8 cellular contexts compared by ENCODE assay signal in the genomic region with DNA sequence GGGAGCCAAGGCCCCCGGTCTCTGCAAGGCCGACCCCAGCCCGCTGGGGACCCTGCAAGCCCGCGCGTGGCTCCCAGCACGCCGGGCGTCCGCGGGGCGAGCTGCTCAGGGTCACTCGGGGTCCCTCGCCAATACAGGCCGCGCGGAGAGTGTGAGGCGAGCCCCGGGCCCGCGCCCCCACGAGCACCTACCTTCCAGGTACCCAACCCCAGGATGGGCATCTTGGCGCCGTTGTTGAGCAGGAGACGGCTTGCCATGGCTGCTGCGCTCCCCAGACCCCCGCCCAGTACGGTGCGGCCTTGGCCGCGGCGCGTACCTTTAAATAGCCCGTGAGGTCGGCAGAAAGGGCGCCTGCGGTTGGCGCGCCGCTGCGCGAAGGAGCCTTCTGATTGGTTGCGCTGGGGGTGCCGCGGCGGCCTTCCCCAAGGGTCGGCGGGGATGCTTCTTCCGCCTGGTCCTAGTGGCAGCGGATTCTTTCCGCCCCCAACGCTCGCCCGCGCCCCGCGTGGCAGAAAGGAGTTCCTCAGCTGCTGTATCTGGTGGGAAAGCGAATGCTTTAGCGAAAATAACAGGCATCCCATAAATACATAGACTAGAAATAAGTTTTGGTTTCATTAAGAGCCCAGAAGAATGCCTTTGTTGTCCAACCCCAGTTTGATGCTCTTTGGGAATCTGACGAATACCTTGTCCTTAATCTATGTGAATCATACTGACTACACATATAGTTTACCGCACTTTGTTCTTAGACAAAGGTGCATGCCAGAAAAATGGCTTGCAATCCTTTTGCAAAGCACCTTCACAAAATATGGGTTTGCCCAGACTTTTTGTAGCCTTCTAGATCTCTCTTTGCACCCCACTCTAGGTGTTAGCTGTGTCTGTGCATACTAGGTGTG. TPM values are rescaled to one million over a fixed set of nuclear protein-coding genes. Genes with fewer than 3 reads are reported as not detected.
A peak's percentile ranks its signal among the peaks of the same experiment; 100 is the strongest.
DNase-seq lines count a peak whose midpoint lies in the region; FAIRE-seq and TF ChIP-seq lines count a peak whose summit lies in the region.

Gene AKR1B1 (minus strand): TSS at position 295 of the 893 bp plus-strand sequence. CDS start 38 bp downstream, at position 257.

- H3K36me3 ChIP-seq in OCI-LY1 (ENCODE audit: insufficient read depth, low read length): peaks cover 12% of the 10 kb centered on the region
- H3K36me3 ChIP-seq in esophagus (ENCODE audit: control insufficient read depth in 2 of 2, insufficient read depth in 2 of 2, low read length in 1 of 2): no peaks in the 10 kb centered on the region
- H3K36me3 ChIP-seq in mucosa of stomach (ENCODE audit: control insufficient read depth, insufficient read depth, low read length): no peaks in the 10 kb centered on the region

- H3K79me2 ChIP-seq in OCI-LY1 (ENCODE audit: insufficient read depth, low read length): no peaks in the 10 kb centered on the region

- peaks cover 31% of the 10 kb centered on the region for H3K4me1 ChIP-seq in OCI-LY1 (ENCODE audit: insufficient read depth, low read length, severe bottlenecking)
- H3K4me1 ChIP-seq in esophagus (ENCODE audit: control insufficient read depth in 2 of 2, insufficient read depth in 2 of 2, low read length in 1 of 2): peaks cover 0 to 5% of the 10 kb centered on the region in 2 donors
- peaks cover 5% of the 10 kb centered on the region for H3K4me1 ChIP-seq in mucosa of stomach (ENCODE audit: control insufficient read depth, insufficient read depth, low read length)

- peak; percentile 88 for DNase-seq in COR-L47 (lab: John Stamatoyannopoulos, UW)
- peak; percentile 96 for DNase-seq in GM20000 (ENCODE audit: low spot score)
- peak; percentile 90 for DNase-seq in HTR-8/SVneo (ENCODE audit: insufficient read length, low spot score)
- peak; percentile 91 for DNase-seq in activated T-cell treated with anti-CD3 and anti-CD28 coated beads, Interleukin-2, amount 50 U/mL, for 24 hours
- peak; percentile 70 for DNase-seq in stimulated activated CD8-positive, alpha-beta memory T cell treated with anti-CD3 and anti-CD28 coated beads, Interleukin-7, amount 100 ng/mL, for 24 hours (ENCODE audit: low read depth)

- no peak for FAIRE-seq in HTR-8/SVneo (lab: Jason Lieb, UNC)

- WGBS in esophagus, 2 donors: 1% methylated on average over 50 to 61 of the region's 61 CpGs

- H3K27me3 ChIP-seq in OCI-LY1 (ENCODE audit: insufficient read depth, low read length) (no peaks in the 10 kb centered on the region), esophagus (ENCODE audit: control insufficient read depth in 1 of 2, insufficient read depth in 2 of 2, low read length in 2 of 2) (no peaks in the 10 kb centered on the region), mucosa of stomach (ENCODE audit: control insufficient read depth, insufficient read depth, low read length) (no peaks in the 10 kb centered on the region)

- H3F3A ChIP-seq in OCI-LY1 (ENCODE audit: insufficient read depth, low read length): no peaks in the 10 kb centered on the region

- H3K9me2 ChIP-seq in OCI-LY1 (ENCODE audit: low read depth, low read length): no peaks in the 10 kb centered on the region

- peaks cover 2% of the 10 kb centered on the region for H3K9me3 Mint-ChIP-seq in activated T-cell treated with anti-CD3 and anti-CD28 coated beads, Interleukin-2, amount 50 U/mL, for 24 hours

- H3K4me3 ChIP-seq in OCI-LY1 (ENCODE audit: low read depth, low read length, poor library complexity, severe bottlenecking) (peak within 1 kb of the TSS; percentile 81), esophagus (ENCODE audit: low read depth in 1 of 2, low read length in 2 of 2) (peak within 1 kb of the TSS; percentile 66 to 75), mucosa of stomach (ENCODE audit: low read length) (peak within 1 kb of the TSS; percentile 66)

- H3K27ac ChIP-seq in OCI-LY1 (ENCODE audit: low read depth, low read length, poor library complexity, severe bottlenecking) (no peak within 1 kb of the TSS), esophagus (ENCODE audit: low read depth in 2 of 2, low read length in 1 of 2) (peak within 1 kb of the TSS; percentile 46 to 81)

- H3K27me3 Mint-ChIP-seq in activated T-cell treated with anti-CD3 and anti-CD28 coated beads, Interleukin-2, amount 50 U/mL, for 24 hours: no peaks in the 10 kb centered on the region

- H3K36me3 Mint-ChIP-seq in activated T-cell treated with anti-CD3 and anti-CD28 coated beads, Interleukin-2, amount 50 U/mL, for 24 hours (ENCODE audit: low read depth): peaks cover 32% of the 10 kb centered on the region

- TF ChIP-seq CTCF in GM20000 (IDR thresholded peaks at IDR 0.05; ENCODE audit: extremely low read depth, missing control alignments) (peak; percentile 51), OCI-LY1 (IDR thresholded peaks at IDR 0.05; ENCODE audit: low read length) (peak; percentile 86)

- H3K4me2 ChIP-seq in OCI-LY1 (ENCODE audit: low read length): peak within 1 kb of the TSS; percentile 65

- no peaks in the 10 kb centered on the region for H3K9me3 ChIP-seq in OCI-LY1 (ENCODE audit: low read length)
- H3K9me3 ChIP-seq in esophagus (ENCODE audit: control insufficient read depth in 2 of 2, insufficient read depth in 1 of 2, low read depth in 1 of 2, low read length in 1 of 2): peaks cover 0 to 3% of the 10 kb centered on the region in 2 donors
- no peaks in the 10 kb centered on the region for H3K9me3 ChIP-seq in mucosa of stomach (ENCODE audit: control insufficient read depth, low read length)

- H3K9ac ChIP-seq in OCI-LY1 (ENCODE audit: low read length) (peak within 1 kb of the TSS; percentile 76), mucosa of stomach (ENCODE audit: low read length) (peak within 1 kb of the TSS; percentile 74)

- peak within 1 kb of the TSS; percentile 79 for H2AFZ ChIP-seq in OCI-LY1 (ENCODE audit: low read length)

- no peaks in the 10 kb centered on the region for H4K20me1 ChIP-seq in OCI-LY1 (ENCODE audit: insufficient read depth, low read length)

- H3K4me1 Mint-ChIP-seq in activated T-cell treated with anti-CD3 and anti-CD28 coated beads, Interleukin-2, amount 50 U/mL, for 24 hours (ENCODE audit: low read depth): peaks cover 49% of the 10 kb centered on the region

- peak within 1 kb of the TSS; percentile 90 for H3K27ac Mint-ChIP-seq in activated T-cell treated with anti-CD3 and anti-CD28 coated beads, Interleukin-2, amount 50 U/mL, for 24 hours

- peak within 1 kb of the TSS; percentile 87 for H3K4me3 Mint-ChIP-seq in activated T-cell treated with anti-CD3 and anti-CD28 coated beads, Interleukin-2, amount 50 U/mL, for 24 hours

RNA-seq across cellular contexts. Expression of gene AKR1B1, which starts in this region (rescaled TPM):
- 10 to 100 TPM; 10.6 to 20.6 TPM for polyA plus RNA-seq in esophagus
